In the genomic region with DNA sequence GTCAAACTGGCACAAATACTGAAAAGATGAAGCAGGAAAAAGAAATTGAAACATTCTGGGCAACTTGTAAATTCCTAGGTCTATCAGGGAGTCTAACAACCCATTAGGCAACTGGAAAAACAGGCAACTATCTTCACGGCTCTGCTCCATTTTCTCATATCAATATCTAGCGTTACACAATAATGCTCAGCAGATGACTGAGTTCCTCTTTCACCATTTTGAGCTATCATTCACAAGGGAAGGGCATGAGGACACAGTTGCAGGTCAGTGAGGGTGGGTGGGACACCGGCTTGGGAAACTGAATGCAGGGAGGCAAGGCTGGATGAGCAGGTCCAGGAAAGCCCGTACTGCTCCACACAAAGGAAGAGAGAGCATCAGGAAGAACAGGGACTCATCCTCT, we compare ENCODE assay signal across 16 cellular contexts.
A peak's percentile ranks its signal among the peaks of the same experiment; 100 is the strongest.
DNase-seq lines count a peak whose midpoint lies in the region; ATAC-seq and TF ChIP-seq lines count a peak whose summit lies in the region.
"Had no signal": no experiment of that assay in that cellular context is flagged by ENCODE, and none has a peak within 500 bp of the region (broad histone marks: within the 10 kb centered on the region; RNA-seq: fewer than 3 reads in every experiment).

No MANE protein-coding gene starts in this region.

- ATAC-seq in right lobe of liver (peak; percentile 40 to 60 (median 44)), upper lobe of right lung (peak; percentile 67)
- ATAC-seq: activated CD4-positive, CD25-positive, alpha-beta regulatory T cell treated with anti-CD3 and anti-CD28 coated beads, Interleukin-2, amount 50 U/mL, for 24 hours; left lobe of liver had no signal

- peak overlapping the region; percentile 18 for H3K27ac ChIP-seq in caudate nucleus (ENCODE audit: low read depth, low read length)
- H3K27ac ChIP-seq in right lobe of liver, result no peak overlapping the region
- H3K27ac ChIP-seq in upper lobe of right lung, result no peak overlapping the region
- H3K27ac ChIP-seq: GM23248 had no signal

- DNase-seq in NOMO-1 treated with dmso at 0.1 percent for 144 hours (lab: John Stamatoyannopoulos, UW; ENCODE audit: unreplicated experiment) (peak; percentile 24), caudate nucleus (lab: John Stamatoyannopoulos, UW) (no peak), right lobe of liver (no peak), upper lobe of right lung (no peak), occipital lobe (lab: John Stamatoyannopoulos, UW) (no peak), head of caudate nucleus (no peak), NCI-H524 (lab: John Stamatoyannopoulos, UW) (no peak)
- DNase-seq: activated naive CD4-positive, alpha-beta T cell treated with Interleukin-2 at 50 U/mL for 16 hours; CD4-positive, alpha-beta T cell; dorsolateral prefrontal cortex; EL; NCI-H187 treated with DMSO at 0.1 percent for 48 hours; NCI-H526 had no signal

- H3K27me3 ChIP-seq in right lobe of liver (no peaks in the 10 kb centered on the region), upper lobe of right lung (no peaks in the 10 kb centered on the region)
- H3K27me3 ChIP-seq: dorsolateral prefrontal cortex had no signal

- no peak for TF ChIP-seq CTCF in right lobe of liver (IDR thresholded peaks at IDR 0.05)
- TF ChIP-seq CTCF in upper lobe of right lung (IDR thresholded peaks at IDR 0.05), result no peak

- intact Hi-C loops in right lobe of liver (cut with DNase I) (no loop called here), upper lobe of right lung (cut with DNase I) (no loop called here), head of caudate nucleus (cut with DNase I) (no loop called here)

- no peak overlapping the region for H3K4me3 ChIP-seq in right lobe of liver
- no peak overlapping the region for H3K4me3 ChIP-seq in upper lobe of right lung
- H3K4me3 ChIP-seq: dorsolateral prefrontal cortex, GM23248 had no signal

- no peaks in the 10 kb centered on the region for H3K36me3 ChIP-seq in right lobe of liver
- H3K36me3 ChIP-seq in upper lobe of right lung, result no peaks in the 10 kb centered on the region

- no peak for TF ChIP-seq POLR2A in right lobe of liver (IDR thresholded peaks at IDR 0.05)

- H3K9me3 ChIP-seq in right lobe of liver (no peaks in the 10 kb centered on the region), upper lobe of right lung (no peaks in the 10 kb centered on the region)

- WGBS in right lobe of liver (ENCODE audit: insufficient coverage, low coverage, low lambda C conversion rate, missing lambda C conversion rate), result 82% methylated on average over 3 of the region's 4 CpGs

- H3K4me1 ChIP-seq in right lobe of liver (no peaks in the 10 kb centered on the region), upper lobe of right lung (peaks cover 9% of the 10 kb centered on the region)
